Comparison of ENCODE assay signal across 14 cellular contexts in genomic region chr20:44800398-44801046, GRCh38. TPM values are rescaled to one million over a fixed set of nuclear protein-coding genes. Genes with fewer than 3 reads are reported as not detected.
DNase-seq lines count a peak whose midpoint lies in the region; ATAC-seq, FAIRE-seq and TF ChIP-seq lines count a peak whose summit lies in the region.
"Had no signal": no experiment of that assay in that cellular context is flagged by ENCODE, and none has a peak within 500 bp of the region (broad histone marks: within the 10 kb centered on the region; RNA-seq: fewer than 3 reads in every experiment).

No MANE protein-coding gene starts in this region.

- no peak overlapping the region for H3K27ac Mint-ChIP-seq in activated CD4-positive, alpha-beta T cell treated with anti-CD3 and anti-CD28 coated beads for 36 hours
- H3K27ac Mint-ChIP-seq in activated CD4-positive, alpha-beta T cell treated with anti-CD3 and anti-CD28 coated beads, Interleukin-2, amount 10 ng/mL, durations not matched to agents 7 days and 5 days: no peak overlapping the region

- peak overlapping the region; percentile 35 for H2AFZ ChIP-seq in IMR-90 (replicated peaks; ENCODE audit: low read length, poor library complexity)

- no peak overlapping the region for H3K4me2 ChIP-seq in IMR-90 (ENCODE audit: low read depth, low read length)

- dilution Hi-C loops in IMR-90 (cut with HindIII; ENCODE audit: low sequenced_read_pairs, unreplicated experiment): no loop called here

- H3K27me3 ChIP-seq in IMR-90 (ENCODE audit: control insufficient read depth, insufficient read depth, low read length) (peaks cover 36% of the 10 kb centered on the region), WERI-Rb-1 (ENCODE audit: insufficient read depth, low read depth, severe bottlenecking) (no peaks in the 10 kb centered on the region), lower lobe of right lung (ENCODE audit: low read depth) (peaks cover 18% of the 10 kb centered on the region), gastrocnemius medialis (no peaks in the 10 kb centered on the region)

- H4K91ac ChIP-seq in IMR-90 (ENCODE audit: insufficient read depth, low read depth, low read length): no peak overlapping the region

- H3K9me1 ChIP-seq in IMR-90 (ENCODE audit: insufficient read depth, low read length): no peaks in the 10 kb centered on the region

- FAIRE-seq in kidney (lab: Jason Lieb, UNC): no peak
- FAIRE-seq: A204.1 had no signal

- H3K36me3 ChIP-seq in IMR-90 (ENCODE audit: control insufficient read depth, insufficient read depth, low read length): no peaks in the 10 kb centered on the region
- H3K36me3 ChIP-seq in WERI-Rb-1: peaks cover 17% of the 10 kb centered on the region
- no peaks in the 10 kb centered on the region for H3K36me3 ChIP-seq in lower lobe of right lung
- H3K36me3 ChIP-seq in gastrocnemius medialis: no peaks in the 10 kb centered on the region
- no peaks in the 10 kb centered on the region for H3K36me3 ChIP-seq in kidney (ENCODE audit: control insufficient read depth in 1 of 2, insufficient read depth in 2 of 2, low read length in 2 of 2)
- H3K36me3 ChIP-seq: tibial nerve had no signal

- in situ Hi-C loops in IMR-90 (cut with MboI; ENCODE audit: low sequenced_read_pairs) (no loop called here), gastrocnemius medialis (cut with MboI; ENCODE audit: low sequenced_read_pairs in 4 of 4) (no loop called here)

- no peaks in the 10 kb centered on the region for H4K20me1 ChIP-seq in IMR-90 (ENCODE audit: insufficient read depth, low read length)

- no peak overlapping the region for H3K14ac ChIP-seq in IMR-90 (replicated peaks; ENCODE audit: low read depth, low read length)

- TF ChIP-seq RAD21 in IMR-90 (IDR thresholded peaks at IDR 0.05; ENCODE audit: low read length): no peak

- CTCF ChIA-PET in activated CD4-positive, alpha-beta T cell treated with anti-CD3 and anti-CD28 coated beads for 36 hours (lab: Charles Lee): interaction anchor here (0.7 to 2.0 kb wide), 4 partner anchors 15 to 66 kb away, joined by 3 to 6 read pairs (median 4); no protein-coding TSS in a partner anchor
- CTCF ChIA-PET in activated CD4-positive, alpha-beta T cell treated with anti-CD3 and anti-CD28 coated beads, Interleukin-2, amount 10 ng/mL, durations not matched to agents 7 days and 5 days (lab: Charles Lee): no interaction called here
- CTCF ChIA-PET in IMR-90 (lab: Yijun Ruan, JAX): no interaction called here

- no peak overlapping the region for H2BK20ac ChIP-seq in IMR-90 (ENCODE audit: low read depth, low read length)

- no peak overlapping the region for H3K4me3 Mint-ChIP-seq in activated CD4-positive, alpha-beta T cell treated with anti-CD3 and anti-CD28 coated beads for 36 hours
- no peak overlapping the region for H3K4me3 Mint-ChIP-seq in activated CD4-positive, alpha-beta T cell treated with anti-CD3 and anti-CD28 coated beads, Interleukin-2, amount 10 ng/mL, durations not matched to agents 7 days and 5 days
- H3K4me3 Mint-ChIP-seq: activated T-cell treated with anti-CD3 and anti-CD28 coated beads, Interleukin-2, amount 50 U/mL, for 4 hours had no signal

- H3K4me1 ChIP-seq in IMR-90 (ENCODE audit: control insufficient read depth, insufficient read depth, low read length) (no peaks in the 10 kb centered on the region), lower lobe of right lung (no peaks in the 10 kb centered on the region), gastrocnemius medialis (peaks cover under 1 to 12% of the 10 kb centered on the region in 2 donors), kidney (ENCODE audit: control insufficient read depth in 1 of 2, insufficient read depth in 1 of 2, low read depth in 1 of 2, low read length in 2 of 2) (no peaks in the 10 kb centered on the region)
- H3K4me1 ChIP-seq: tibial nerve had no signal

- H3K9ac ChIP-seq in IMR-90 (ENCODE audit: low read depth, low read length): no peak overlapping the region
- H3K9ac ChIP-seq in kidney (ENCODE audit: low read length in 2 of 2): no peak overlapping the region

- no peak overlapping the region for H3K27ac ChIP-seq in IMR-90 (ENCODE audit: insufficient read depth, low read length)
- H3K27ac ChIP-seq in WERI-Rb-1: no peak overlapping the region
- no peak overlapping the region for H3K27ac ChIP-seq in lower lobe of right lung
- H3K27ac ChIP-seq in gastrocnemius medialis: no peak overlapping the region
- no peak overlapping the region for H3K27ac ChIP-seq in kidney (ENCODE audit: low read depth in 2 of 2, low read length in 2 of 2)
- H3K27ac ChIP-seq: RWPE1, skin epidermis, tibial nerve had no signal

- no peak overlapping the region for H2AK5ac ChIP-seq in IMR-90 (ENCODE audit: low read depth, low read length)

- no peak overlapping the region for H3K4ac ChIP-seq in IMR-90 (ENCODE audit: low read depth, low read length)

- no peak overlapping the region for H2AK9ac ChIP-seq in IMR-90 (replicated peaks; ENCODE audit: low read depth, low read length, poor library complexity)

- TF ChIP-seq POLR2A in IMR-90 (IDR thresholded peaks at IDR 0.05; ENCODE audit: low read depth, low read length): no peak
- TF ChIP-seq POLR2A in gastrocnemius medialis (IDR thresholded peaks at IDR 0.05): no peak

- DNase-seq in activated CD4-positive, alpha-beta T cell treated with anti-CD3 and anti-CD28 coated beads for 36 hours: peak; percentile 40
- no peak for DNase-seq in activated CD4-positive, alpha-beta T cell treated with anti-CD3 and anti-CD28 coated beads, Interleukin-2, amount 10 ng/mL, durations not matched to agents 7 days and 5 days
- DNase-seq in IMR-90 (no peak), WERI-Rb-1 (no peak), lower lobe of right lung (no peak), gastrocnemius medialis (no peak), kidney (no peak)
- DNase-seq in stimulated activated CD4-positive, alpha-beta T cell treated with anti-CD3 and anti-CD28 coated beads, Interleukin-4, amount 100 ng/mL, for 1 hour: no peak
- DNase-seq: activated T-cell treated with anti-CD3 and anti-CD28 coated beads, Interleukin-2, amount 50 U/mL, for 4 hours had no signal

- H2BK120ac ChIP-seq in IMR-90 (ENCODE audit: low read depth, low read length): no peak overlapping the region

- H2BK15ac ChIP-seq in IMR-90 (ENCODE audit: low read depth, low read length): no peak overlapping the region

- POLR2A ChIA-PET in activated CD4-positive, alpha-beta T cell treated with anti-CD3 and anti-CD28 coated beads for 36 hours (lab: Charles Lee): no interaction called here
- POLR2A ChIA-PET in activated CD4-positive, alpha-beta T cell treated with anti-CD3 and anti-CD28 coated beads, Interleukin-2, amount 10 ng/mL, durations not matched to agents 7 days and 5 days (lab: Charles Lee): no interaction called here
- POLR2A ChIA-PET in IMR-90 (lab: Charles Lee; ENCODE audit: unreplicated experiment): interaction anchor here (0.5 kb wide), 1 partner anchor 23 kb away, joined by 3 read pairs; no protein-coding TSS in a partner anchor

- TF ChIP-seq CTCF in IMR-90 (conservative IDR thresholded peaks at IDR 0.05; ENCODE audit: low read depth, low read length): peak; percentile 10; the same call in 1 of the 2 replicates
- TF ChIP-seq CTCF in WERI-Rb-1 (IDR thresholded peaks at IDR 0.05; ENCODE audit: low read depth, low read length): peak; percentile 31; the same call in 1 of the 2 replicates
- TF ChIP-seq CTCF in lower lobe of right lung (IDR thresholded peaks at IDR 0.05): peak; percentile 11
- TF ChIP-seq CTCF in gastrocnemius medialis (IDR thresholded peaks at IDR 0.05 in 4 of 5, conservative IDR thresholded peaks at IDR 0.05 in 1 of 5): no peak
- no peak for TF ChIP-seq CTCF in kidney (IDR thresholded peaks at IDR 0.05; ENCODE audit: borderline replicate concordance, extremely low read depth, insufficient read depth)

- intact Hi-C loops in activated CD4-positive, alpha-beta T cell treated with anti-CD3 and anti-CD28 coated beads for 36 hours (cut with DNase I, micrococcal nuclease): loop anchor here (1.0 to 5.0 kb wide), 2 partner anchors 67 kb away; no protein-coding TSS in a partner anchor
- intact Hi-C loops in IMR-90 (cut with micrococcal nuclease): no loop called here
- intact Hi-C loops in lower lobe of right lung (cut with DNase I): no loop called here
- intact Hi-C loops in gastrocnemius medialis (cut with DNase I; ENCODE audit: low total_unique reads): loop anchor here (5.0 kb wide), 1 partner anchor 67 kb away; no protein-coding TSS in a partner anchor
- intact Hi-C loops in kidney (cut with DNase I): no loop called here

- H3K4me3 ChIP-seq in IMR-90 (ENCODE audit: insufficient read depth, low read depth, low read length): no peak overlapping the region
- H3K4me3 ChIP-seq in WERI-Rb-1 (ENCODE audit: low read depth, low read length): no peak overlapping the region
- H3K4me3 ChIP-seq in lower lobe of right lung: no peak overlapping the region
- no peak overlapping the region for H3K4me3 ChIP-seq in gastrocnemius medialis
- no peak overlapping the region for H3K4me3 ChIP-seq in kidney (ENCODE audit: low read length in 2 of 2)
- H3K4me3 ChIP-seq: skin epidermis, tibial nerve had no signal

- H3K23ac ChIP-seq in IMR-90 (ENCODE audit: low read depth, low read length): no peak overlapping the region

- no peak overlapping the region for H4K5ac ChIP-seq in IMR-90 (ENCODE audit: low read depth, low read length)

- H3K79me1 ChIP-seq in IMR-90 (ENCODE audit: low read depth in 1 of 2, low read length in 2 of 2): no peaks in the 10 kb centered on the region

- H3K56ac ChIP-seq in IMR-90 (ENCODE audit: extremely low read depth, insufficient read depth, low read length): no peak overlapping the region

- no peak overlapping the region for H2BK5ac ChIP-seq in IMR-90 (ENCODE audit: low read depth, low read length, poor library complexity, severe bottlenecking)

- no peak overlapping the region for H3K18ac ChIP-seq in IMR-90 (ENCODE audit: low read depth, low read length)

- no peaks in the 10 kb centered on the region for H3K9me3 ChIP-seq in IMR-90 (ENCODE audit: control insufficient read depth, insufficient read depth, low read length)
- H3K9me3 ChIP-seq in WERI-Rb-1 (ENCODE audit: severe bottlenecking): no peaks in the 10 kb centered on the region
- no peaks in the 10 kb centered on the region for H3K9me3 ChIP-seq in lower lobe of right lung
- H3K9me3 ChIP-seq in gastrocnemius medialis: no peaks in the 10 kb centered on the region
- no peaks in the 10 kb centered on the region for H3K9me3 ChIP-seq in kidney (ENCODE audit: control insufficient read depth in 1 of 2, low read length in 2 of 2)
- H3K9me3 ChIP-seq: tibial nerve had no signal

- no peak overlapping the region for H4K8ac ChIP-seq in IMR-90 (ENCODE audit: low read depth in 2 of 2, low read length in 2 of 2)

- no peaks in the 10 kb centered on the region for H3K4me1 Mint-ChIP-seq in activated CD4-positive, alpha-beta T cell treated with anti-CD3 and anti-CD28 coated beads for 36 hours
- no peaks in the 10 kb centered on the region for H3K4me1 Mint-ChIP-seq in activated CD4-positive, alpha-beta T cell treated with anti-CD3 and anti-CD28 coated beads, Interleukin-2, amount 10 ng/mL, durations not matched to agents 7 days and 5 days

- ATAC-seq in activated CD4-positive, alpha-beta T cell treated with anti-CD3 and anti-CD28 coated beads for 36 hours: no peak
- no peak for ATAC-seq in IMR-90 (ENCODE audit: low read depth)
- ATAC-seq in lower lobe of right lung: no peak
- ATAC-seq in gastrocnemius medialis: no peak
- ATAC-seq: activated T-cell treated with anti-CD3 and anti-CD28 coated beads, Interleukin-2, amount 50 U/mL, for 4 hours had no signal

- H3K27me3 Mint-ChIP-seq in activated CD4-positive, alpha-beta T cell treated with anti-CD3 and anti-CD28 coated beads for 36 hours: peaks cover 17% of the 10 kb centered on the region
- H3K27me3 Mint-ChIP-seq in activated CD4-positive, alpha-beta T cell treated with anti-CD3 and anti-CD28 coated beads, Interleukin-2, amount 10 ng/mL, durations not matched to agents 7 days and 5 days: peaks cover 14% of the 10 kb centered on the region

- no CpG with 5 or more reads among the region's 8 CpGs for WGBS in IMR-90 (ENCODE audit: extremely low coverage in 2 of 2, insufficient read length in 1 of 2), 2 experiments

- no TSS peak for BruUV-seq in IMR-90 (replicated peaks; lab: Mats Ljungman, UMichigan)

- no peaks in the 10 kb centered on the region for H3K36me3 Mint-ChIP-seq in activated CD4-positive, alpha-beta T cell treated with anti-CD3 and anti-CD28 coated beads for 36 hours (ENCODE audit: low read depth)
- no peaks in the 10 kb centered on the region for H3K36me3 Mint-ChIP-seq in activated CD4-positive, alpha-beta T cell treated with anti-CD3 and anti-CD28 coated beads, Interleukin-2, amount 10 ng/mL, durations not matched to agents 7 days and 5 days (ENCODE audit: low read depth)

- H3K9me3 Mint-ChIP-seq in activated CD4-positive, alpha-beta T cell treated with anti-CD3 and anti-CD28 coated beads for 36 hours (ENCODE audit: low read depth): no peaks in the 10 kb centered on the region
- no peaks in the 10 kb centered on the region for H3K9me3 Mint-ChIP-seq in activated CD4-positive, alpha-beta T cell treated with anti-CD3 and anti-CD28 coated beads, Interleukin-2, amount 10 ng/mL, durations not matched to agents 7 days and 5 days
- H3K9me3 Mint-ChIP-seq: activated T-cell treated with anti-CD3 and anti-CD28 coated beads, Interleukin-2, amount 50 U/mL, for 4 hours had no signal

RNA-seq across cellular contexts. Expression of gene RIMS4, which starts 9.8 kb away (rescaled TPM):
- not detected for total RNA-seq in activated CD4-positive, alpha-beta T cell treated with anti-CD3 and anti-CD28 coated beads for 36 hours
- not detected for total RNA-seq in activated CD4-positive, alpha-beta T cell treated with anti-CD3 and anti-CD28 coated beads, Interleukin-2, amount 10 ng/mL, durations not matched to agents 7 days and 5 days
- total RNA-seq in IMR-90 (2012; rRNA removed) (not detected in 2 replicates), lower lobe of right lung (3.5 TPM), gastrocnemius medialis (under 1 TPM in 2 of 4 donors, not detected in 2; 0.13 to 0.41 TPM), kidney (0.13 TPM)
- polyA plus RNA-seq in IMR-90 (2012; rRNA removed) (not detected in 2 replicates), kidney (ENCODE audit: insufficient read depth, low read depth, low replicate concordance) (not detected)
- not detected in 2 replicates for polyA plus RNA-seq in IMR-90 (2012; cell fraction: cytosol; rRNA removed)
- not detected in 2 replicates for polyA plus RNA-seq in IMR-90 (2012; cell fraction: nucleus; rRNA removed; ENCODE audit: low replicate concordance)

RNA-seq across cellular contexts. Expression of gene KCNK15, which starts 54.9 kb away (rescaled TPM):
- 1 to 10 TPM; 1.1 to 1.4 TPM for total RNA-seq in activated CD4-positive, alpha-beta T cell treated with anti-CD3 and anti-CD28 coated beads for 36 hours
- not detected for total RNA-seq in activated CD4-positive, alpha-beta T cell treated with anti-CD3 and anti-CD28 coated beads, Interleukin-2, amount 10 ng/mL, durations not matched to agents 7 days and 5 days
- total RNA-seq in IMR-90 (2012; rRNA removed) (not detected in 2 replicates), lower lobe of right lung (0.89 TPM), gastrocnemius medialis (under 1 TPM in 1 of 4 donors, not detected in 3; 0.20 TPM), kidney (11.7 TPM)
- polyA plus RNA-seq in IMR-90 (2012; rRNA removed) (not detected in 2 replicates), kidney (ENCODE audit: insufficient read depth, low read depth, low replicate concordance) (0.62 TPM)
- polyA plus RNA-seq in IMR-90 (2012; cell fraction: cytosol; rRNA removed): not detected in 2 replicates
- polyA plus RNA-seq in IMR-90 (2012; cell fraction: nucleus; rRNA removed; ENCODE audit: low replicate concordance): not detected in 2 replicates
- total RNA-seq: Daoy had no signal

Comparison
In these comparisons a context has a peak if more than half of its experiments do, and no peak if none do; other contexts are left out.
1. CTCF ChIP-seq: peak in IMR-90 (single experiment), WERI-Rb-1 (single experiment) and lower lobe of right lung (single experiment); none in gastrocnemius medialis (0 of 5) and kidney (single experiment).
2. intact Hi-C loops: an anchor here in activated CD4-positive, alpha-beta T cell treated with anti-CD3 and anti-CD28 coated beads for 36 hours (1.0 to 5.0 kb wide) and gastrocnemius medialis (5.0 kb wide); none called in IMR-90, lower lobe of right lung and kidney.